In the genomic region with DNA sequence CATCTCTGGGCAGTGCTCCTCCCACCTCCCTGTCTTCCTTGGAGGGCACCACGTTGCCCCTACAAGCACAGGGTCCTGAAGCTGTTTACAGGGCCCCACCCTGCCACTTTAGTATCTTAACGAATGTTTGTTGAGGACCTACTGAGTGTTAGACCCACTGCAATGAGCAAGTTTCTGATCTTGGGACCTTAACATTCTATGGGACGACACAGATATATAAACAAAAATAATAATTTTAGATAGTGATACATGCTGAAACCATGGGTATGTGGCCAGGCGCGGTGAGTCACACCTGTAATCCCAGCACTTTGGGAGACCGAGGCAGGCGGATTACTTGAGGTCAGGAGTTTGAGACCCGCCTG, we compare ENCODE assay signal across 8 cellular contexts.
DNase-seq lines count a peak whose midpoint lies in the region; ATAC-seq and TF ChIP-seq lines count a peak whose summit lies in the region.

No MANE protein-coding gene starts in this region.

- H3K4me3 ChIP-seq in BLaER1 (peak overlapping the region; percentile 74), KMS-11 (IDR thresholded peaks at IDR 0.05; ENCODE audit: insufficient read depth, low read depth, low read length) (peak overlapping the region; percentile 97)

- no peak for DNase-seq in stimulated activated naive CD4-positive, alpha-beta T cell (lab: John Stamatoyannopoulos, UW)
- no peak for DNase-seq in Ammon's horn (ENCODE audit: low spot score)
- no peak for DNase-seq in foreskin melanocyte

- H2AFZ ChIP-seq in KMS-11 (ENCODE audit: low read depth), result peak overlapping the region; percentile 84

- peaks cover 21% of the 10 kb centered on the region for H3K36me3 Mint-ChIP-seq in dendritic cell treated with granulocyte-macrophage colony-stimulating factor and Interleukin-4, amounts not matched to agents 40 ng/mL and 50 ng/mL, for 4 days (ENCODE audit: low read depth)
- peaks cover 16% of the 10 kb centered on the region for H3K36me3 Mint-ChIP-seq in nephron (ENCODE audit: low read depth)

- H3K4me2 ChIP-seq in BLaER1 (peak overlapping the region; percentile 85), KMS-11 (peak overlapping the region; percentile 77)

- H4K20me1 ChIP-seq in BLaER1 (no peaks in the 10 kb centered on the region), KMS-11 (ENCODE audit: insufficient read depth) (no peaks in the 10 kb centered on the region)

- ATAC-seq in HG03521 (IDR thresholded peaks at IDR 0.05; ENCODE audit: unreplicated experiment), result no peak

- H3K27me3 Mint-ChIP-seq in dendritic cell treated with granulocyte-macrophage colony-stimulating factor and Interleukin-4, amounts not matched to agents 40 ng/mL and 50 ng/mL, for 4 days, result no peaks in the 10 kb centered on the region
- H3K27me3 Mint-ChIP-seq in nephron (ENCODE audit: low read depth), result peaks cover 7% of the 10 kb centered on the region

- H3K27ac ChIP-seq in BLaER1 (peak overlapping the region; percentile 82), KMS-11 (peak overlapping the region; percentile 52)

- no peak for TF ChIP-seq CTCF in KMS-11 (conservative IDR thresholded peaks at IDR 0.05; ENCODE audit: low read depth, low read length)
- no peak for TF ChIP-seq CTCF in nephron (IDR thresholded peaks at IDR 0.05; ENCODE audit: unreplicated experiment in 3 of 3)

- no peaks in the 10 kb centered on the region for H3K9me3 ChIP-seq in BLaER1

- no peaks in the 10 kb centered on the region for H3K79me2 ChIP-seq in KMS-11 (ENCODE audit: insufficient read depth, low read depth)

- H3K4me1 Mint-ChIP-seq in dendritic cell treated with granulocyte-macrophage colony-stimulating factor and Interleukin-4, amounts not matched to agents 40 ng/mL and 50 ng/mL, for 4 days (ENCODE audit: low read depth), result peaks cover 51% of the 10 kb centered on the region
- peaks cover 19% of the 10 kb centered on the region for H3K4me1 Mint-ChIP-seq in nephron

- H3K4me1 ChIP-seq in BLaER1, result peaks cover 66% of the 10 kb centered on the region
- peaks cover 38% of the 10 kb centered on the region for H3K4me1 ChIP-seq in KMS-11 (ENCODE audit: low read depth, poor library complexity, severe bottlenecking)

- H3K27me3 ChIP-seq in BLaER1 (no peaks in the 10 kb centered on the region), KMS-11 (ENCODE audit: insufficient read depth, low read depth) (no peaks in the 10 kb centered on the region)

- peak overlapping the region; percentile 74 for H3K27ac Mint-ChIP-seq in dendritic cell treated with granulocyte-macrophage colony-stimulating factor and Interleukin-4, amounts not matched to agents 40 ng/mL and 50 ng/mL, for 4 days
- peak overlapping the region; percentile 53 to 86 (median 81) for H3K27ac Mint-ChIP-seq in nephron

- peak overlapping the region; percentile 78 for H3K4me3 Mint-ChIP-seq in dendritic cell treated with granulocyte-macrophage colony-stimulating factor and Interleukin-4, amounts not matched to agents 40 ng/mL and 50 ng/mL, for 4 days
- H3K4me3 Mint-ChIP-seq in nephron, result peak overlapping the region; percentile 75 to 80 (median 79)

- no peaks in the 10 kb centered on the region for H3K9me3 Mint-ChIP-seq in dendritic cell treated with granulocyte-macrophage colony-stimulating factor and Interleukin-4, amounts not matched to agents 40 ng/mL and 50 ng/mL, for 4 days
- H3K9me3 Mint-ChIP-seq in nephron, result no peaks in the 10 kb centered on the region

- H3K36me3 ChIP-seq in BLaER1 (peaks cover 21% of the 10 kb centered on the region), KMS-11 (ENCODE audit: insufficient read depth) (no peaks in the 10 kb centered on the region)

- intact Hi-C loops in dendritic cell treated with granulocyte-macrophage colony-stimulating factor and Interleukin-4, amounts not matched to agents 40 ng/mL and 50 ng/mL, for 4 days (cut with micrococcal nuclease), result no loop called here

- peak overlapping the region; percentile 72; the same call in 1 of the 2 replicates for H3K9ac ChIP-seq in BLaER1
- H3K9ac ChIP-seq in KMS-11, result peak overlapping the region; percentile 67
